In genomic region chr2:240060977-240061591, GRCh38 we compare ENCODE assay signal across 8 cellular contexts. TPM values are rescaled to one million over a fixed set of nuclear protein-coding genes. Genes with fewer than 3 reads are reported as not detected.
DNase-seq lines count a peak whose midpoint lies in the region; ATAC-seq, FAIRE-seq and TF ChIP-seq lines count a peak whose summit lies in the region.

No MANE protein-coding gene starts in this region.

- H3K27me3 ChIP-seq in endothelial cell of umbilical vein (ENCODE audit: control insufficient read depth in 2 of 2, insufficient read depth in 2 of 2, low read length in 2 of 2) (no peaks in the 10 kb centered on the region), upper lobe of left lung (peaks cover 0 to 3% (median 0%) of the 10 kb centered on the region in 4 donors)

- peak; percentile 91 for FAIRE-seq in endothelial cell of umbilical vein (lab: Jason Lieb, UNC)

- no peaks in the 10 kb centered on the region; the same call in 1 of the 2 replicates for H3K27me3 Mint-ChIP-seq in WTC11 (ENCODE audit: low read depth)

- H3K36me3 Mint-ChIP-seq in WTC11, result no peaks in the 10 kb centered on the region

- H4K20me1 ChIP-seq in endothelial cell of umbilical vein (replicated peaks; ENCODE audit: control insufficient read depth, extremely low read depth, insufficient read depth, low read length), result no peaks in the 10 kb centered on the region

- no peak for TF ChIP-seq EP300 in upper lobe of left lung (IDR thresholded peaks at IDR 0.05)

- no peaks in the 10 kb centered on the region for H3K36me3 ChIP-seq in endothelial cell of umbilical vein (ENCODE audit: control insufficient read depth in 2 of 2, extremely low read depth in 1 of 2, insufficient read depth in 2 of 2, low read length in 2 of 2)
- no peaks in the 10 kb centered on the region for H3K36me3 ChIP-seq in upper lobe of left lung

- no peaks in the 10 kb centered on the region for H3K9me3 ChIP-seq in endothelial cell of umbilical vein (replicated peaks; ENCODE audit: control insufficient read depth, insufficient read depth, low read length)
- H3K9me3 ChIP-seq in upper lobe of left lung, result no peaks in the 10 kb centered on the region

- H3K4me3 ChIP-seq in endothelial cell of umbilical vein (replicated peaks in 1 of 3; ENCODE audit: insufficient read depth in 1 of 3, low read depth in 1 of 3, low read length in 3 of 3) (no peak overlapping the region), upper lobe of left lung (no peak overlapping the region)

- TF ChIP-seq POLR2A in endothelial cell of umbilical vein (IDR thresholded peaks at IDR 0.05; ENCODE audit: low read depth, low read length) (no peak), upper lobe of left lung (IDR thresholded peaks at IDR 0.05) (no peak)

- DNase-seq in GM03348 (ENCODE audit: low spot score) (peak; percentile 72), NCI-H1417 (lab: John Stamatoyannopoulos, UW) (peak; percentile 53 to 83 (median 70)), WTC11 (ENCODE audit: low spot score) (no peak), endothelial cell of umbilical vein (ENCODE audit: low read depth, low spot score) (peak; percentile 60), myocyte (ENCODE audit: low read depth) (peak; percentile 68), upper lobe of left lung (no peak)

- CTCF ChIA-PET in WTC11 (lab: Charles Lee), result interaction anchor here (0.9 to 4.6 kb wide), 14 partner anchors 9 to 171 kb away, joined by 3 to 84 read pairs (median 6); partner anchors contain the start of genes OR6B2 and OTOS
- CTCF ChIA-PET in endothelial cell of umbilical vein (lab: Charles Lee), result interaction anchor here (0.6 to 4.5 kb wide), 22 partner anchors 9 to 779 kb away, joined by 3 to 199 read pairs (median 4); partner anchors contain the start of genes OR6B2 and OTOS

- ATAC-seq in WTC11 (peak; percentile 85), upper lobe of left lung (ENCODE audit: low FRiP score in 2 of 2) (peak in 1 of 2 donors; percentile 69), GM21737 (IDR thresholded peaks at IDR 0.05; ENCODE audit: unreplicated experiment) (no peak)

- H3K4me1 ChIP-seq in endothelial cell of umbilical vein (ENCODE audit: control insufficient read depth, extremely low read depth, insufficient read depth, low read length), result no peaks in the 10 kb centered on the region
- no peaks in the 10 kb centered on the region for H3K4me1 ChIP-seq in upper lobe of left lung

- H3K4me2 ChIP-seq in endothelial cell of umbilical vein (ENCODE audit: insufficient read depth, low read length), result no peak overlapping the region

- H3K4me3 Mint-ChIP-seq in WTC11, result no peak overlapping the region

- intact Hi-C loops in endothelial cell of umbilical vein (cut with micrococcal nuclease), result loop anchor here (1.0 to 2.0 kb wide), 3 partner anchors 60 to 378 kb away; no protein-coding TSS in a partner anchor

- H3K9ac ChIP-seq in endothelial cell of umbilical vein (replicated peaks; ENCODE audit: extremely low read depth, insufficient read depth, low read length), result no peak overlapping the region

- BruUV-seq in endothelial cell of umbilical vein (replicated peaks; lab: Mats Ljungman, UMichigan), result no TSS peak

- H2AFZ ChIP-seq in endothelial cell of umbilical vein (ENCODE audit: low read depth, low read length), result no peak overlapping the region

- no peaks in the 10 kb centered on the region for H3K9me3 Mint-ChIP-seq in WTC11

- H3K27ac Mint-ChIP-seq in WTC11, result no peak overlapping the region

- TF ChIP-seq CTCF in 22Rv1 (IDR thresholded peaks at IDR 0.05) (peak; percentile 83), WTC11 (IDR thresholded peaks at IDR 0.05) (peak; percentile 11; the same call in 1 of the 2 replicates), endothelial cell of umbilical vein (IDR thresholded peaks at IDR 0.05; ENCODE audit: extremely low read depth in 1 of 2, insufficient read depth in 1 of 2, low read depth in 1 of 2, low read length in 2 of 2) (peak; percentile 34 to 51), upper lobe of left lung (IDR thresholded peaks at IDR 0.05) (peak in 4 of 6 experiments; percentile 33 to 66 (median 54))

- H3K9me1 ChIP-seq in endothelial cell of umbilical vein (replicated peaks; ENCODE audit: control insufficient read depth, extremely low read depth, insufficient read depth, low read length), result no peaks in the 10 kb centered on the region

- H3K79me2 ChIP-seq in endothelial cell of umbilical vein (ENCODE audit: control insufficient read depth, insufficient read depth, low read length), result no peaks in the 10 kb centered on the region

- no peak overlapping the region for H3K27ac ChIP-seq in 22Rv1
- no peak overlapping the region for H3K27ac ChIP-seq in endothelial cell of umbilical vein (ENCODE audit: insufficient read depth, low read depth, low read length)
- no peak overlapping the region for H3K27ac ChIP-seq in upper lobe of left lung

- POLR2A ChIA-PET in WTC11 (lab: Charles Lee) (no interaction called here), endothelial cell of umbilical vein (lab: Charles Lee) (interaction anchor here (0.6 to 1.4 kb wide), 3 partner anchors 36 to 83 kb away, joined by 3 read pairs; partner anchors contain the start of gene NDUFA10)

- 41 to 52% methylated on average over 4 of the region's 4 CpGs for WGBS in upper lobe of left lung, 2 donors

- dilution Hi-C loops in endothelial cell of umbilical vein (cut with MboI; ENCODE audit: extremely low pct_ligation_motif_present, low sequenced_read_pairs), result no loop called here

- peaks cover 17% of the 10 kb centered on the region for H3K4me1 Mint-ChIP-seq in WTC11

TF ChIP-seq in WTC11, 78 proteins besides CTCF, POLR2A, EP300 and RAD21 (continues in another document):
- TF ChIP-seq KAT7 (CRISPR knock-in tag; IDR thresholded peaks at IDR 0.05; ENCODE audit: borderline replicate concordance) (no peak), SP1 (CRISPR knock-in tag; conservative IDR thresholded peaks at IDR 0.05) (no peak), NFATC4 (CRISPR knock-in tag; IDR thresholded peaks at IDR 0.05) (no peak), JUN (CRISPR knock-in tag; IDR thresholded peaks at IDR 0.05) (no peak)

TF ChIP-seq in endothelial cell of umbilical vein, 7 proteins besides CTCF, POLR2A, EP300 and RAD21:
- TF ChIP-seq MYC (IDR thresholded peaks at IDR 0.05; ENCODE audit: low read depth, low read length) (no peak), POLR2AphosphoS5 (IDR thresholded peaks at IDR 0.05; ENCODE audit: insufficient read depth, low read depth, low read length) (no peak), FOS (IDR thresholded peaks at IDR 0.05; ENCODE audit: borderline replicate concordance, insufficient read depth, low read length) (no peak), MAX (IDR thresholded peaks at IDR 0.05; ENCODE audit: insufficient read depth, insufficient read length) (no peak), EZH2 (IDR thresholded peaks at IDR 0.05; ENCODE audit: borderline replicate concordance, low read depth, low read length, severe bottlenecking) (no peak), JUN (IDR thresholded peaks at IDR 0.05; ENCODE audit: borderline replicate concordance, insufficient read depth, insufficient read length, low read depth) (no peak), GATA2 (IDR thresholded peaks at IDR 0.05; ENCODE audit: insufficient read depth, insufficient read length, low read depth, low read length) (no peak)

RNA-seq across cellular contexts. Expression of gene OR6B3, which starts 7.8 kb away (rescaled TPM):
- not detected in 3 replicates for total RNA-seq in WTC11 (2021)
- total RNA-seq in endothelial cell of umbilical vein, result not detected in 2 replicates
- not detected in 2 replicates for polyA plus RNA-seq in endothelial cell of umbilical vein
- not detected in 2 replicates for polyA plus RNA-seq in endothelial cell of umbilical vein (2011; cell fraction: cytosol; rRNA removed)
- not detected in 2 replicates for polyA plus RNA-seq in endothelial cell of umbilical vein (2011; cell fraction: nucleus; rRNA removed)
- not detected in 2 replicates for polyA plus RNA-seq in endothelial cell of umbilical vein (2012)
- not detected in 2 replicates for polyA minus RNA-seq in endothelial cell of umbilical vein
- not detected for polyA minus RNA-seq in endothelial cell of umbilical vein (2011; cell fraction: cytosol; rRNA and poly(A)+ RNA removed)
- not detected in 2 replicates for polyA minus RNA-seq in endothelial cell of umbilical vein (2011; cell fraction: nucleus; rRNA and poly(A)+ RNA removed)
- total RNA-seq in myocyte, result not detected in 2 replicates
- polyA plus RNA-seq in myocyte (2012), result not detected
- total RNA-seq in upper lobe of left lung, result not detected

RNA-seq across cellular contexts. Expression of gene OR6B2, which starts 30.9 kb away (rescaled TPM):
- total RNA-seq in WTC11 (2021) (not detected in 3 replicates), endothelial cell of umbilical vein (not detected in 2 replicates), myocyte (not detected in 2 replicates), upper lobe of left lung (not detected)
- not detected in 2 replicates for polyA plus RNA-seq in endothelial cell of umbilical vein
- not detected in 2 replicates for polyA plus RNA-seq in endothelial cell of umbilical vein (2011; cell fraction: cytosol; rRNA removed)
- polyA plus RNA-seq in endothelial cell of umbilical vein (2011; cell fraction: nucleus; rRNA removed), result not detected in 2 replicates
- polyA plus RNA-seq in endothelial cell of umbilical vein (2012), result not detected in 2 replicates
- not detected in 2 replicates for polyA minus RNA-seq in endothelial cell of umbilical vein
- not detected for polyA minus RNA-seq in endothelial cell of umbilical vein (2011; cell fraction: cytosol; rRNA and poly(A)+ RNA removed)
- polyA minus RNA-seq in endothelial cell of umbilical vein (2011; cell fraction: nucleus; rRNA and poly(A)+ RNA removed), result not detected in 2 replicates
- polyA plus RNA-seq in myocyte (2012), result not detected

RNA-seq across cellular contexts. Expression of gene NDUFA10, which starts 35.9 kb away (rescaled TPM):
- total RNA-seq in WTC11 (2021) (127 to 138 TPM (median 136 TPM) in 3 replicates), endothelial cell of umbilical vein (119 and 120 TPM in 2 replicates), myocyte (212 and 255 TPM in 2 replicates), upper lobe of left lung (100 to 1,000 TPM in 2 of 6 donors, 10 to 100 TPM in 4; 40.2 to 129 (median 83.3) TPM)
- polyA plus RNA-seq in endothelial cell of umbilical vein, result 111 and 119 TPM in 2 replicates
- 99.3 and 110 TPM in 2 replicates for polyA plus RNA-seq in endothelial cell of umbilical vein (2011; cell fraction: cytosol; rRNA removed)
- 127 and 142 TPM in 2 replicates for polyA plus RNA-seq in endothelial cell of umbilical vein (2011; cell fraction: nucleus; rRNA removed)
- polyA plus RNA-seq in endothelial cell of umbilical vein (2012), result 124 and 135 TPM in 2 replicates
- polyA minus RNA-seq in endothelial cell of umbilical vein, result 90.8 and 106 TPM in 2 replicates
- 39.2 TPM for polyA minus RNA-seq in endothelial cell of umbilical vein (2011; cell fraction: cytosol; rRNA and poly(A)+ RNA removed)
- polyA minus RNA-seq in endothelial cell of umbilical vein (2011; cell fraction: nucleus; rRNA and poly(A)+ RNA removed), result 78.1 and 83.2 TPM in 2 replicates
- 119 TPM for polyA plus RNA-seq in myocyte (2012)

Comparison
In these comparisons a context has a peak if more than half of its experiments do, and no peak if none do; other contexts are left out.
1. CTCF ChIP-seq: peak in every context shown above with its lines; median percentile 83 in 22Rv1; 54 in upper lobe of left lung; 42 in endothelial cell of umbilical vein; 11 in WTC11.
2. DNase-seq: peak in GM03348 (single experiment), NCI-H1417 (3 of 3), endothelial cell of umbilical vein (single experiment) and myocyte (single experiment); none in WTC11 (single experiment) and upper lobe of left lung (0 of 2).